ENCODE assay signal across 20 cellular contexts in the genomic region with DNA sequence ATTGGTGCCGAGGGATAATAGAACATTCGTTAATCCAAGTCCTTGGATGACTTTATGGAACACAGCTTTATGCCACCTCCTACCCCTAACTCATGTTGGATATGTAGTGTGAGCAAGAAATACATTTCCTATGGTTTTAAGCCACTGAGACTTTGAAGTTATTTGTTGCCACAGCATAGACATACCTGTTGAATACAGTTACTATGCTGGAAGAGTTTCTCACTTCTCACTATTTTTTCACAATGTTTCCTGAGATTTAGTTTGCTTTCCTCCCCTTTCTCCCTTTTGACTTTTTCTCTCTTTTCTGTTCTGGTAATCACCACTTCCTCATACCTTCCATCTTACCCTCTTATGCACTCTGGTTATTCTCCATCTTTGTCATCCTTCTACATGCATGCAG.
DNase-seq lines count a peak whose midpoint lies in the region; ATAC-seq and TF ChIP-seq lines count a peak whose summit lies in the region.
"Had no signal": no experiment of that assay in that cellular context is flagged by ENCODE, and none has a peak within 500 bp of the region (broad histone marks: within the 10 kb centered on the region; RNA-seq: fewer than 3 reads in every experiment).

No MANE protein-coding gene starts in this region.

- H3K36me3 ChIP-seq in HEK293 (ENCODE audit: control insufficient read depth in 2 of 2, insufficient read depth in 1 of 2, low read length in 2 of 2), result no peaks in the 10 kb centered on the region
- no peaks in the 10 kb centered on the region for H3K36me3 ChIP-seq in neutrophil
- H3K36me3 ChIP-seq: BLaER1 treated with 17β-estradiol and CSF1 and Interleukin-3, amounts not matched to agents 10 nM and 100 nM had no signal

- POLR2A ChIA-PET in HEK293 (lab: Yijun Ruan, JAX), result no interaction called here

- no peaks in the 10 kb centered on the region for H3K4me1 ChIP-seq in HEK293 (ENCODE audit: control insufficient read depth, insufficient read depth, low read length)
- H3K4me1 ChIP-seq in neutrophil (ENCODE audit: control insufficient read depth in 1 of 2, insufficient read depth in 1 of 2, low read depth in 1 of 2, low read length in 1 of 2), result peaks cover 23 to 27% of the 10 kb centered on the region in 2 experiments
- H3K4me1 ChIP-seq: A549, Caco-2 had no signal

- DNase-seq in kidney tubule cell (ENCODE audit: low spot score), result peak; percentile 44
- no peak for DNase-seq in activated naive CD4-positive, alpha-beta T cell treated with anti-CD3 and anti-CD28 coated beads, Interleukin-2, amount 50 U/mL, for 16 hours
- no peak for DNase-seq in DMS153 (lab: John Stamatoyannopoulos, UW)
- DNase-seq: AML-193; Caco-2; Calu3; CD4-positive, alpha-beta T cell; CD8-positive, alpha-beta T cell; DMS53; DMS79; DND-41; EL; GDM1 had no signal

- TF ChIP-seq CTCF in HEK293 (tag by site-specific recombination; IDR thresholded peaks at IDR 0.05) (no peak), neutrophil (IDR thresholded peaks at IDR 0.05) (no peak)

- H3K4me3 ChIP-seq in HEK293 (ENCODE audit: low read depth, low read length) (no peak overlapping the region), neutrophil (ENCODE audit: low read depth in 1 of 2, low read length in 1 of 2) (no peak overlapping the region)
- H3K4me3 ChIP-seq: A549; BLaER1 treated with 17β-estradiol and CSF1 and Interleukin-3, amounts not matched to agents 10 nM and 100 nM had no signal

- CTCF ChIA-PET in HEK293 (lab: Yijun Ruan, JAX), result interaction anchor here (1.0 kb wide), 1 partner anchor 342 kb away, joined by 4 read pairs; no protein-coding TSS in a partner anchor

- H3K27ac ChIP-seq in HEK293 (ENCODE audit: extremely low read depth, low read depth, low read length), result no peak overlapping the region
- peak overlapping the region; percentile 1 for H3K27ac ChIP-seq in neutrophil
- H3K27ac ChIP-seq: 22Rv1; A549; BLaER1 treated with 17β-estradiol and CSF1 and Interleukin-3, amounts not matched to agents 10 nM and 100 nM; C4-2B had no signal

- ATAC-seq in HG03135 (IDR thresholded peaks at IDR 0.05; ENCODE audit: unreplicated experiment), result no peak
- ATAC-seq: A549; CD8-positive, alpha-beta T cell had no signal

- H3K27me3 ChIP-seq in neutrophil, result no peaks in the 10 kb centered on the region
- H3K27me3 ChIP-seq: BLaER1 treated with 17β-estradiol and CSF1 and Interleukin-3, amounts not matched to agents 10 nM and 100 nM had no signal

- no peaks in the 10 kb centered on the region for H3K9me3 ChIP-seq in HEK293 (ENCODE audit: control insufficient read depth, insufficient read depth, low read depth, low read length)
- H3K9me3 ChIP-seq in neutrophil, result no peaks in the 10 kb centered on the region
- H3K9me3 ChIP-seq: A549, Caco-2 had no signal

TF ChIP-seq in HEK293, 187 proteins besides CTCF, POLR2A, EP300 and RAD21:
- TF ChIP-seq, protein P1, sequence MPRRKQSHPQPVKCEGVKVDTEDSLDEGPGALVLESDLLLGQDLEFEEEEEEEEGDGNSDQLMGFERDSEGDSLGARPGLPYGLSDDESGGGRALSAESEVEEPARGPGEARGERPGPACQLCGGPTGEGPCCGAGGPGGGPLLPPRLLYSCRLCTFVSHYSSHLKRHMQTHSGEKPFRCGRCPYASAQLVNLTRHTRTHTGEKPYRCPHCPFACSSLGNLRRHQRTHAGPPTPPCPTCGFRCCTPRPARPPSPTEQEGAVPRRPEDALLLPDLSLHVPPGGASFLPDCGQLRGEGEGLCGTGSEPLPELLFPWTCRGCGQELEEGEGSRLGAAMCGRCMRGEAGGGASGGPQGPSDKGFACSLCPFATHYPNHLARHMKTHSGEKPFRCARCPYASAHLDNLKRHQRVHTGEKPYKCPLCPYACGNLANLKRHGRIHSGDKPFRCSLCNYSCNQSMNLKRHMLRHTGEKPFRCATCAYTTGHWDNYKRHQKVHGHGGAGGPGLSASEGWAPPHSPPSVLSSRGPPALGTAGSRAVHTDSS (tag by site-specific recombination; IDR thresholded peaks at IDR 0.05), result no peak
- TF ChIP-seq SP7 (tag by site-specific recombination; IDR thresholded peaks at IDR 0.05) (no peak), ZNF433 (tag by site-specific recombination; IDR thresholded peaks at IDR 0.05; ENCODE audit: low read depth) (no peak), SCRT2 (tag by site-specific recombination; IDR thresholded peaks at IDR 0.05) (peak; percentile 84), SCRT1 (tag by site-specific recombination; IDR thresholded peaks at IDR 0.05; ENCODE audit: borderline replicate concordance) (peak; percentile 87), KLF1 (tag by site-specific recombination; IDR thresholded peaks at IDR 0.05) (no peak), MZF1 (tag by site-specific recombination; IDR thresholded peaks at IDR 0.05; ENCODE audit: borderline replicate concordance) (no peak)
- TF ChIP-seq, protein P2, sequence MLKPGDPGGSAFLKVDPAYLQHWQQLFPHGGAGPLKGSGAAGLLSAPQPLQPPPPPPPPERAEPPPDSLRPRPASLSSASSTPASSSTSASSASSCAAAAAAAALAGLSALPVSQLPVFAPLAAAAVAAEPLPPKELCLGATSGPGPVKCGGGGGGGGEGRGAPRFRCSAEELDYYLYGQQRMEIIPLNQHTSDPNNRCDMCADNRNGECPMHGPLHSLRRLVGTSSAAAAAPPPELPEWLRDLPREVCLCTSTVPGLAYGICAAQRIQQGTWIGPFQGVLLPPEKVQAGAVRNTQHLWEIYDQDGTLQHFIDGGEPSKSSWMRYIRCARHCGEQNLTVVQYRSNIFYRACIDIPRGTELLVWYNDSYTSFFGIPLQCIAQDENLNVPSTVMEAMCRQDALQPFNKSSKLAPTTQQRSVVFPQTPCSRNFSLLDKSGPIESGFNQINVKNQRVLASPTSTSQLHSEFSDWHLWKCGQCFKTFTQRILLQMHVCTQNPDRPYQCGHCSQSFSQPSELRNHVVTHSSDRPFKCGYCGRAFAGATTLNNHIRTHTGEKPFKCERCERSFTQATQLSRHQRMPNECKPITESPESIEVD (tag by site-specific recombination; IDR thresholded peaks at IDR 0.05), result no peak
- TF ChIP-seq, protein P3, sequence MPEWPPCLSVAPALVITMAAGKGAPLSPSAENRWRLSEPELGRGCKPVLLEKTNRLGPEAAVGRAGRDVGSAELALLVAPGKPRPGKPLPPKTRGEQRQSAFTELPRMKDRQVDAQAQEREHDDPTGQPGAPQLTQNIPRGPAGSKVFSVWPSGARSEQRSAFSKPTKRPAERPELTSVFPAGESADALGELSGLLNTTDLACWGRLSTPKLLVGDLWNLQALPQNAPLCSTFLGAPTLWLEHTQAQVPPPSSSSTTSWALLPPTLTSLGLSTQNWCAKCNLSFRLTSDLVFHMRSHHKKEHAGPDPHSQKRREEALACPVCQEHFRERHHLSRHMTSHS (tag by site-specific recombination; IDR thresholded peaks at IDR 0.05), result no peak
- TF ChIP-seq, protein P4, sequence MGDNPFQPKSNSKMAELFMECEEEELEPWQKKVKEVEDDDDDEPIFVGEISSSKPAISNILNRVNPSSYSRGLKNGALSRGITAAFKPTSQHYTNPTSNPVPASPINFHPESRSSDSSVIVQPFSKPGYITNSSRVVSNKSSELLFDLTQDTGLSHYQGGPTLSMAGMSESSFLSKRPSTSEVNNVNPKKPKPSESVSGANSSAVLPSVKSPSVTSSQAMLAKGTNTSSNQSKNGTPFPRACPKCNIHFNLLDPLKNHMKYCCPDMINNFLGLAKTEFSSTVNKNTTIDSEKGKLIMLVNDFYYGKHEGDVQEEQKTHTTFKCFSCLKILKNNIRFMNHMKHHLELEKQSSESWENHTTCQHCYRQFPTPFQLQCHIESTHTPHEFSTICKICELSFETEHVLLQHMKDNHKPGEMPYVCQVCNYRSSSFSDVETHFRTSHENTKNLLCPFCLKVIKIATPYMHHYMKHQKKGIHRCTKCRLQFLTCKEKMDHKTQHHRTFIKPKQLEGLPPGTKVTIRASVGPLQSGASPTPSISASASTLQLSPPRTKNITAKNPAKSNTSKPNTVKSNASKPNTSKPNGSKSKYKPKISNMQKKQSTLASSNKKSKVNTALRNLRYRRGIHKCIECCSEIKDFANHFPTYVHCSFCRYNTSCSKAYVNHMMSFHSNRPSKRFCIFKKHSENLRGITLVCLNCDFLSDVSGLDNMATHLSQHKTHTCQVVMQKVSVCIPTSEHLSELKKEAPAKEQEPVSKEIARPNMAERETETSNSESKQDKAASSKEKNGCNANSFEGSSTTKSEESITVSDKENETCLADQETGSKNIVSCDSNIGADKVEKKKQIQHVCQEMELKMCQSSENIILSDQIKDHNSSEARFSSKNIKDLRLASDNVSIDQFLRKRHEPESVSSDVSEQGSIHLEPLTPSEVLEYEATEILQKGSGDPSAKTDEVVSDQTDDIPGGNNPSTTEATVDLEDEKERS (tag by site-specific recombination; IDR thresholded peaks at IDR 0.05), result no peak
